ENCODE assay signal across 8 cellular contexts in genomic region chr9:85740821-85741111, GRCh38. TPM values are rescaled to one million over a fixed set of nuclear protein-coding genes. Genes with fewer than 3 reads are reported as not detected.
DNase-seq lines count a peak whose midpoint lies in the region; ATAC-seq and TF ChIP-seq lines count a peak whose summit lies in the region.

No MANE protein-coding gene starts in this region.

- H3K4me1 ChIP-seq in PC-9 (replicated peaks; ENCODE audit: insufficient read depth) (peaks cover 31% of the 10 kb centered on the region), mucosa of rectum (ENCODE audit: control insufficient read depth in 2 of 2, insufficient read depth in 2 of 2, low read length in 2 of 2) (peaks cover 4 to 11% of the 10 kb centered on the region in 2 donors)

- peak overlapping the region; percentile 96 for H2AFZ ChIP-seq in PC-9

- H3K4me3 Mint-ChIP-seq in activated CD4-positive, alpha-beta T cell treated with anti-CD3 and anti-CD28 coated beads for 36 hours = peak overlapping the region; percentile 86

- peak overlapping the region; percentile 66 to 93 for H3K9ac ChIP-seq in mucosa of rectum (ENCODE audit: low read depth in 1 of 2, low read length in 2 of 2)

- H3F3A ChIP-seq in PC-9 (ENCODE audit: insufficient read depth, low read depth) = peaks cover 24% of the 10 kb centered on the region; the same call in 1 of the 2 replicates

- H3K9me3 ChIP-seq in PC-9 (ENCODE audit: insufficient read depth, low read depth) (no peaks in the 10 kb centered on the region), mucosa of rectum (ENCODE audit: control insufficient read depth in 2 of 2, low read length in 2 of 2) (no peaks in the 10 kb centered on the region)

- no peaks in the 10 kb centered on the region for H3K9me3 Mint-ChIP-seq in activated CD4-positive, alpha-beta T cell treated with anti-CD3 and anti-CD28 coated beads for 36 hours (ENCODE audit: low read depth)

- H3K36me3 ChIP-seq in PC-9 (ENCODE audit: low read depth) = no peaks in the 10 kb centered on the region
- H3K36me3 ChIP-seq in mucosa of rectum (ENCODE audit: control insufficient read depth in 2 of 2, insufficient read depth in 2 of 2, low read length in 2 of 2) = no peaks in the 10 kb centered on the region

- no peak for DNase-seq in activated CD4-positive, alpha-beta T cell treated with anti-CD3 and anti-CD28 coated beads for 36 hours
- no peak for DNase-seq in activated CD4-positive, alpha-beta T cell treated with anti-CD3 and anti-CD28 coated beads for 4 hours
- DNase-seq in PC-9 = no peak
- no peak for DNase-seq in coronary artery (ENCODE audit: low spot score)
- no peak for DNase-seq in T-helper 9 cell

- H3K79me2 ChIP-seq in PC-9 (ENCODE audit: low read depth) = peaks cover 5% of the 10 kb centered on the region

- peak overlapping the region; percentile 96 for H3K27ac Mint-ChIP-seq in activated CD4-positive, alpha-beta T cell treated with anti-CD3 and anti-CD28 coated beads for 36 hours

- peak overlapping the region; percentile 87 for H3K4me2 ChIP-seq in PC-9

- H3K9me2 ChIP-seq in PC-9 (ENCODE audit: insufficient read depth) = no peaks in the 10 kb centered on the region

- H3K27me3 ChIP-seq in PC-9 (ENCODE audit: insufficient read depth, low read depth) = peaks cover 18% of the 10 kb centered on the region
- H3K27me3 ChIP-seq in mucosa of rectum (ENCODE audit: control insufficient read depth in 2 of 2, insufficient read depth in 2 of 2, low read length in 2 of 2) = no peaks in the 10 kb centered on the region

- H4K20me1 ChIP-seq in PC-9 (ENCODE audit: insufficient read depth) = no peaks in the 10 kb centered on the region

- peaks cover 2% of the 10 kb centered on the region for H3K27me3 Mint-ChIP-seq in activated CD4-positive, alpha-beta T cell treated with anti-CD3 and anti-CD28 coated beads for 36 hours

- no TSS peak for BruUV-seq in PC-9 (replicated peaks; lab: Mats Ljungman, UMichigan)

- intact Hi-C loops in activated CD4-positive, alpha-beta T cell treated with anti-CD3 and anti-CD28 coated beads for 36 hours (cut with DNase I, micrococcal nuclease) = loop anchor here (2.0 to 5.0 kb wide), 4 partner anchors 42 to 612 kb away; partner anchors contain the start of genes NAA35 (in 1 of the 2) and TUT7 (in 1 of the 2)
- intact Hi-C loops in PC-9 (cut with micrococcal nuclease; ENCODE audit: unreplicated experiment) = loop anchor here (5.0 kb wide), 1 partner anchor 197 kb away; no protein-coding TSS in a partner anchor

- TF ChIP-seq CTCF in PC-9 (conservative IDR thresholded peaks at IDR 0.05) (no peak), coronary artery (IDR thresholded peaks at IDR 0.05) (no peak)

- H3K36me3 Mint-ChIP-seq in activated CD4-positive, alpha-beta T cell treated with anti-CD3 and anti-CD28 coated beads for 36 hours (ENCODE audit: low read depth) = peaks cover 4% of the 10 kb centered on the region

- CTCF ChIA-PET in activated CD4-positive, alpha-beta T cell treated with anti-CD3 and anti-CD28 coated beads for 36 hours (lab: Charles Lee) = interaction anchor here (1.0 to 1.7 kb wide), 3 partner anchors 11 to 46 kb away, joined by 3 to 5 read pairs (median 4); no protein-coding TSS in a partner anchor
- CTCF ChIA-PET in PC-9 (lab: Charles Lee) = no interaction called here

- no peak overlapping the region for H3K27ac ChIP-seq in PC-9
- H3K27ac ChIP-seq in coronary artery = peak overlapping the region; percentile 77 to 91
- H3K27ac ChIP-seq in mucosa of rectum (ENCODE audit: low read depth in 2 of 2, low read length in 2 of 2) = peak overlapping the region; percentile 85 to 86

- POLR2A ChIA-PET in activated CD4-positive, alpha-beta T cell treated with anti-CD3 and anti-CD28 coated beads for 36 hours (lab: Charles Lee) = interaction anchor here (0.9 kb wide), 1 partner anchor 42 kb away, joined by 4 read pairs; no protein-coding TSS in a partner anchor
- POLR2A ChIA-PET in PC-9 (lab: Charles Lee; ENCODE audit: unreplicated experiment) = interaction anchor here (0.7 kb wide), 1 partner anchor 365 kb away, joined by 7 read pairs; no protein-coding TSS in a partner anchor

- peaks cover 38% of the 10 kb centered on the region for H3K4me1 Mint-ChIP-seq in activated CD4-positive, alpha-beta T cell treated with anti-CD3 and anti-CD28 coated beads for 36 hours

- ATAC-seq in activated CD4-positive, alpha-beta T cell treated with anti-CD3 and anti-CD28 coated beads for 36 hours = peak; percentile 21
- ATAC-seq in GM19397 (IDR thresholded peaks at IDR 0.05; ENCODE audit: unreplicated experiment) (no peak), GM19467 (IDR thresholded peaks at IDR 0.05; ENCODE audit: unreplicated experiment) (no peak)

- H3K4me3 ChIP-seq in PC-9 (peak overlapping the region; percentile 92), coronary artery (peak overlapping the region; percentile 98), mucosa of rectum (ENCODE audit: low read length in 2 of 2) (peak overlapping the region; percentile 88 to 90)

RNA-seq across cellular contexts. Expression of gene AGTPBP1, which starts 1.0 kb away (rescaled TPM):
- total RNA-seq in activated CD4-positive, alpha-beta T cell treated with anti-CD3 and anti-CD28 coated beads for 36 hours = 10 to 100 TPM; 39.8 to 45.9 TPM
- 15.7 and 19.8 TPM in 2 replicates for total RNA-seq in PC-9 (2021)
